18 cellular contexts compared by ENCODE assay signal in the genomic region with DNA sequence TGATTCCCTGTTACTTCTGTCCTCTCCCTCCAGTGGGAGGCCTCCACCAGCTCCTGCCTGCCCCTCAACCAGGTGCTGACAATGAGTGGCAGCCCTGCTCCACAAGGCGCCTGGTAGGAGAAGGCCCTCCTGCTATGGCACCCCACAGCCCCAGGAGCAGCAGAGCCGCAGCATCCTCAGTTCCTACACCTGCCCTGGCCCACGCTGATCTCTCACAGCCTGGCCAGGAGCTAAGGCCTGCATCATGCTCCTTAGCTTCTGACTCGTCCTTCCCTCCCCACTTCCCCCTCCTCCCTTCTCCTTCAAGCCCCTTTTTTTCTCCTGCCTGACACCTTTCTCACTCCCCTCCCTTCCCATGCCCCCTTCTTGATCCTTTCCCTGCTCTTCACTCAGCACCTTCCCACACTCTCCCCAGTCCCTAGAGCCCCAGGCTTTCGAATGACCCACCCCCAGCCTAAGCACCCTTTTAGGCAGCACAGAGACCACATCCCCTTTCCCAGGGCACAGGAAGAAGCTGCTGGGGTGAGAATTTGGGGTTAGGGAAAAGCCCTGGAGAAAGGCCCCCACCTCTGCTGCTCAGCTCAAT. TPM values are rescaled to one million over a fixed set of nuclear protein-coding genes. Genes with fewer than 3 reads are reported as not detected.
A peak's percentile ranks its signal among the peaks of the same experiment; 100 is the strongest.
DNase-seq lines count a peak whose midpoint lies in the region; ATAC-seq and TF ChIP-seq lines count a peak whose summit lies in the region.
"Had no signal": no experiment of that assay in that cellular context is flagged by ENCODE, and none has a peak within 500 bp of the region (broad histone marks: within the 10 kb centered on the region; RNA-seq: fewer than 3 reads in every experiment).

No MANE protein-coding gene starts in this region.

- H3K36me3 ChIP-seq in CD4-positive, alpha-beta memory T cell (ENCODE audit: insufficient read depth, low read length), result peaks cover 32% of the 10 kb centered on the region

- intact Hi-C loops in CD4-positive, alpha-beta memory T cell (cut with micrococcal nuclease), result no loop called here

- ATAC-seq in T-cell (replicated peaks in 1 of 4), result no peak
- no peak for ATAC-seq in T-helper 17 cell
- no peak for ATAC-seq in HG03135 (IDR thresholded peaks at IDR 0.05; ENCODE audit: unreplicated experiment)

- H3K4me3 Mint-ChIP-seq in CD4-positive, alpha-beta memory T cell, result no peak overlapping the region
- H3K4me3 Mint-ChIP-seq in T-cell (no peak overlapping the region), T-helper 17 cell (no peak overlapping the region)
- H3K4me3 Mint-ChIP-seq: B cell had no signal

- no peaks in the 10 kb centered on the region for H3K4me1 ChIP-seq in CD4-positive, alpha-beta memory T cell (ENCODE audit: insufficient read depth, low read length)
- H3K4me1 ChIP-seq: SJCRH30 had no signal

- H3K9me3 Mint-ChIP-seq in CD4-positive, alpha-beta memory T cell, result peaks cover 0 to 2% (median 0%) of the 10 kb centered on the region in 8 donors
- H3K9me3 Mint-ChIP-seq in T-cell, result no peaks in the 10 kb centered on the region

- H3K27ac ChIP-seq in AG04450 (ENCODE audit: low read depth, low read length) (peak overlapping the region; percentile 21), layer of hippocampus (ENCODE audit: low read depth, low read length) (peak overlapping the region; percentile 8)
- no peak overlapping the region for H3K27ac ChIP-seq in CD4-positive, alpha-beta memory T cell (ENCODE audit: low read depth, low read length)
- H3K27ac ChIP-seq: SJCRH30, testis had no signal

- CTCF ChIA-PET in AG04450 (lab: Charles Lee) (no interaction called here), T-cell (lab: Charles Lee) (interaction anchor here in 1 of 2 donors (1.0 kb wide), 1 partner anchor 58 kb away, joined by 3 read pairs; no protein-coding TSS in a partner anchor)
- CTCF ChIA-PET in CD4-positive, alpha-beta memory T cell (lab: Charles Lee; ENCODE audit: partially characterized antibody), result no interaction called here

- TF ChIP-seq CTCF in AG04450 (IDR thresholded peaks at IDR 0.05; ENCODE audit: low read depth, low read length), result no peak

- H3K27me3 ChIP-seq in AG04450 (ENCODE audit: control insufficient read depth, insufficient read depth, low read length) (no peaks in the 10 kb centered on the region), layer of hippocampus (ENCODE audit: control insufficient read depth, insufficient read depth, low read length) (no peaks in the 10 kb centered on the region)
- H3K27me3 ChIP-seq in CD4-positive, alpha-beta memory T cell (ENCODE audit: insufficient read depth, low read length), result no peaks in the 10 kb centered on the region
- H3K27me3 ChIP-seq: SJCRH30, testis had no signal

- H3K27me3 Mint-ChIP-seq in CD4-positive, alpha-beta memory T cell, result no peaks in the 10 kb centered on the region
- no peaks in the 10 kb centered on the region for H3K27me3 Mint-ChIP-seq in T-cell
- H3K27me3 Mint-ChIP-seq in T-helper 17 cell, result no peaks in the 10 kb centered on the region
- H3K27me3 Mint-ChIP-seq: B cell had no signal

- POLR2A ChIA-PET in AG04450 (lab: Yijun Ruan, JAX), result interaction anchor here (1.0 kb wide), 1 partner anchor 10 kb away, joined by 3 read pairs; no protein-coding TSS in a partner anchor
- POLR2A ChIA-PET in CD4-positive, alpha-beta memory T cell (lab: Charles Lee; ENCODE audit: partially characterized antibody), result interaction anchor here (0.9 to 1.5 kb wide), 3 partner anchors 11 to 43 kb away, joined by 3 to 4 read pairs (median 3); a partner anchor contains a TSS
- POLR2A ChIA-PET in T-cell (lab: Charles Lee), result no interaction called here

- peaks cover 3 to 9% (median 6%) of the 10 kb centered on the region in 4 donors for H3K4me1 Mint-ChIP-seq in CD4-positive, alpha-beta memory T cell
- H3K4me1 Mint-ChIP-seq in T-cell (peaks cover 0 to 4% (median 0%) of the 10 kb centered on the region in 3 donors), T-helper 17 cell (peaks cover 11% of the 10 kb centered on the region)
- H3K4me1 Mint-ChIP-seq: B cell had no signal

- no peak overlapping the region for H3K4me3 ChIP-seq in AG04450 (ENCODE audit: low read depth, low read length)
- H3K4me3 ChIP-seq in CD4-positive, alpha-beta memory T cell (ENCODE audit: low read length in 2 of 2), result no peak overlapping the region
- H3K4me3 ChIP-seq: SJCRH30, testis had no signal

- H3K9me3 ChIP-seq in AG04450 (ENCODE audit: control insufficient read depth, insufficient read depth, low read length) (no peaks in the 10 kb centered on the region; the same call in 1 of the 2 replicates), T-helper 17 cell (ENCODE audit: control insufficient read depth, low read length, poor library complexity, severe bottlenecking) (no peaks in the 10 kb centered on the region)
- H3K9me3 ChIP-seq in CD4-positive, alpha-beta memory T cell (ENCODE audit: control insufficient read depth in 1 of 2, low read length in 2 of 2), result no peaks in the 10 kb centered on the region
- H3K9me3 ChIP-seq: SJCRH30, testis had no signal

- peak overlapping the region in 5 of 7 donors; percentile 18 to 79 (median 41) for H3K27ac Mint-ChIP-seq in CD4-positive, alpha-beta memory T cell
- H3K27ac Mint-ChIP-seq in T-cell (peak overlapping the region; percentile 69 to 73), T-helper 17 cell (no peak overlapping the region)
- H3K27ac Mint-ChIP-seq: B cell had no signal

- DNase-seq in AG04450 (ENCODE audit: low read depth, low spot score), result no peak
- DNase-seq in CD4-positive, alpha-beta memory T cell, result no peak
- no peak for DNase-seq in T-cell
- DNase-seq in SKM-1 treated with dmso at 0.1 percent for 144 hours (lab: John Stamatoyannopoulos, UW; ENCODE audit: unreplicated experiment), result no peak
- DNase-seq in T-helper 17 cell, result no peak
- DNase-seq: activated CD4-positive, CD25-positive, alpha-beta regulatory T cell treated with anti-CD3 and anti-CD28 coated beads, Interleukin-2, amount 50 U/mL, for 72 hours; activated gamma-delta T cell; DMS 273 treated with DMSO at 0.1 percent for 48 hours; effector memory CD4-positive, alpha-beta T cell; head of caudate nucleus; NCI-H1105; OCI-M1; SJCRH30; T1000; testis had no signal

- H3K36me3 Mint-ChIP-seq in CD4-positive, alpha-beta memory T cell, result peaks cover 31 to 37% of the 10 kb centered on the region in 2 donors
- H3K36me3 Mint-ChIP-seq in T-cell, result peaks cover 27% of the 10 kb centered on the region
- peaks cover 6% of the 10 kb centered on the region for H3K36me3 Mint-ChIP-seq in T-helper 17 cell (ENCODE audit: low read depth)

RNA-seq across cellular contexts. Expression of a gene that starts 6.5 kb away (rescaled TPM):
- 0.51 and 0.52 TPM in 2 replicates for polyA plus RNA-seq in AG04450 (2011; rRNA removed)
- 0.70 and 1.6 TPM in 2 replicates for polyA minus RNA-seq in AG04450 (2011; rRNA and poly(A)+ RNA removed)
- 10 to 100 TPM; 14.3 to 17.4 TPM for total RNA-seq in CD4-positive, alpha-beta memory T cell
- 1 to 10 TPM in 1 of 2 donors, under 1 TPM in 1; 0.12 to 1.4 TPM for polyA plus RNA-seq in CD4-positive, alpha-beta memory T cell
- total RNA-seq in T-cell (10 to 100 TPM in 3 of 5 donors, 1 to 10 TPM in 2; 5.6 to 11.6 (median 10.2) TPM), T-helper 17 cell (1 to 10 TPM; 4.8 to 6.3 TPM)

RNA-seq across cellular contexts. Expression of a gene that starts 12.5 kb away (rescaled TPM):
- polyA plus RNA-seq in AG04450 (2011; rRNA removed), result 389 and 428 TPM in 2 replicates
- 295 and 356 TPM in 2 replicates for polyA minus RNA-seq in AG04450 (2011; rRNA and poly(A)+ RNA removed)
- 1 to 10 TPM; 4.0 to 6.3 TPM for total RNA-seq in CD4-positive, alpha-beta memory T cell
- 1 to 10 TPM; 3.0 to 8.7 TPM for polyA plus RNA-seq in CD4-positive, alpha-beta memory T cell
- total RNA-seq in T-cell, result 10 to 100 TPM in 3 of 5 donors, 1 to 10 TPM in 2; 7.6 to 82.8 (median 11.0) TPM
- 10 to 100 TPM in 1 of 2 donors, 1 to 10 TPM in 1; 8.3 to 24.3 TPM for total RNA-seq in T-helper 17 cell

RNA-seq across cellular contexts. Expression of a gene that starts 14.6 kb away (rescaled TPM):
- polyA plus RNA-seq in AG04450 (2011; rRNA removed), result 1,337 and 1,690 TPM in 2 replicates
- polyA minus RNA-seq in AG04450 (2011; rRNA and poly(A)+ RNA removed), result 749 and 1,050 TPM in 2 replicates
- 1,000 to 10,000 TPM; 3,285 to 3,424 TPM for total RNA-seq in CD4-positive, alpha-beta memory T cell
- polyA plus RNA-seq in CD4-positive, alpha-beta memory T cell, result 1,000 to 10,000 TPM; 5,402 to 5,583 TPM
- total RNA-seq in T-cell (1,000 to 10,000 TPM; 2,927 to 3,276 (median 3,036) TPM), T-helper 17 cell (1,000 to 10,000 TPM; 2,757 to 2,860 TPM)

RNA-seq across cellular contexts. Expression of a gene that starts 20.9 kb away (rescaled TPM):
- 11.8 and 13.1 TPM in 2 replicates for polyA plus RNA-seq in AG04450 (2011; rRNA removed)
- polyA minus RNA-seq in AG04450 (2011; rRNA and poly(A)+ RNA removed), result 7.0 and 7.2 TPM in 2 replicates
- total RNA-seq in CD4-positive, alpha-beta memory T cell, result 1 to 10 TPM; 1.0 to 2.2 TPM
- polyA plus RNA-seq in CD4-positive, alpha-beta memory T cell, result under 1 TPM in 1 of 2 donors, not detected in 1; 0.52 TPM
- total RNA-seq in T-cell (1 to 10 TPM in 4 of 5 donors, not detected in 1; 1.2 to 1.8 (median 1.3) TPM), T-helper 17 cell (1 to 10 TPM; 1.1 to 1.4 TPM)

RNA-seq across cellular contexts. Expression of a gene that starts 23.4 kb away (rescaled TPM):
- polyA plus RNA-seq in AG04450 (2011; rRNA removed), result 2.5 and 3.0 TPM in 2 replicates
- 6.3 and 9.6 TPM in 2 replicates for polyA minus RNA-seq in AG04450 (2011; rRNA and poly(A)+ RNA removed)
- total RNA-seq in CD4-positive, alpha-beta memory T cell, result 10 to 100 TPM; 11.4 to 13.8 TPM
- polyA plus RNA-seq in CD4-positive, alpha-beta memory T cell, result 1 to 10 TPM; 1.9 to 4.5 TPM
- total RNA-seq in T-cell (10 to 100 TPM in 3 of 5 donors, 1 to 10 TPM in 2; 7.7 to 13.6 (median 12.7) TPM), T-helper 17 cell (1 to 10 TPM; 5.8 to 8.8 TPM)

Comparison
In these comparisons a context has a peak if more than half of its experiments do, and no peak if none do; other contexts are left out.
1. POLR2A ChIA-PET loops: an anchor here in AG04450 (1.0 kb wide) and CD4-positive, alpha-beta memory T cell (0.9 to 1.5 kb wide); none called in T-cell.